1 cellular context compared by ENCODE assay signal in the genomic region with DNA sequence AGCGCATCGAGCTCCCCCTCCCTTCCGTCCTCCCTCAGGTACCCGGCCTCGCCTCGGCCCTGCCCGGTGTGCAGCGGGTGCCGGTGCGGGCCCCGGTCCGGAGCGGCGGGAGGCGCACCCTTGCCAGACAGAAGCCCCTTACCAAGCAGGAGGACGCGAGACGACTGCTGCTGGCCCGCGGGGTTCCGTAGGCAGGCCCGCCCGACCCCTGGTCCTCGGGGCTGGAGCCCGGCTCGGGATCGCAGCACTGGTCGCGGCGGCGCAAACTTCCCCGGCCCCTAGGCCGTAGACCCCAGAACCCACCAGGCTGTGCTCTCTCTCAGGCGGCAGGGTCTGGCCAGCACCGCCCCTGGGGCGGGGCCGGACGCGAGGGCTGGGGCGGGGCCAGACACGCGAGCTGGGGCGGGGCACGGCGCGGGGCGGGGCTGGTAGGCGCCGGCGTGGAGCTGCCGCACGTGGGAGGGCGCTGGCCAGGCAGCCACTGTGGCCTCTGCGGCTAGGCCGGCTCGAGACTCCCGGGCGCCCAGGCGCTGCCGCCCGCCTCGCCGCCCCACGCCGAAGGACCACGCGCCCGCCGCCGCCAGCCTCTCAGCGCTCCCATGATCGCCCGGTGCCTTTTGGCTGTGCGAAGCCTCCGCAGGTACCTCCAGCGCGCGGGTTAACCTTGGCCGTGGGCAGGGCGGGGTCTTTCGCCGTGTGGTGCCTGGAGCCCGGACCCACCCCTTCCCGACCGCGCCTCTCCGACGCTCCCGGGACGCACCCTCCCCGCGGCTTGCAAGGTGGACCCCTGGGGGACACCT.
TF ChIP-seq lines count a peak whose summit lies in the region.

NLN (plus strand) TSS at position 431 of the 800 bp plus-strand sequence; CDS start at position 600, 169 bp downstream.
SGTB (minus strand) TSS at position 335 of the 800 bp plus-strand sequence. CDS start 1,302 bp downstream, outside the sequence.

TF ChIP-seq in HepG2, 621 proteins besides CTCF, POLR2A, EP300 and RAD21 (continued from another document and continues in another):
- TF ChIP-seq AHDC1 (CRISPR knock-in tag; IDR thresholded peaks at IDR 0.05; ENCODE audit: borderline replicate concordance) (0 out of 2 replicates have a peak, but pooled peaks have one; percentile 6), ZBTB21 (CRISPR knock-in tag; IDR thresholded peaks at IDR 0.05) (no peak), ZNF484 (CRISPR knock-in tag; IDR thresholded peaks at IDR 0.05; ENCODE audit: borderline replicate concordance, low read depth) (no peak), MED8 (CRISPR knock-in tag; IDR thresholded peaks at IDR 0.05; ENCODE audit: insufficient replicate concordance) (no peak), RFX1 (IDR thresholded peaks at IDR 0.05) (no peak), CREB1 (IDR thresholded peaks at IDR 0.05) (no peak), CREB1 (CRISPR knock-in tag; IDR thresholded peaks at IDR 0.05) (no peak), ETV6 (CRISPR knock-in tag; conservative IDR thresholded peaks at IDR 0.05) (0 out of 2 replicates have a peak, but pooled peaks have one; percentile 22), MBNL3 (CRISPR knock-in tag; conservative IDR thresholded peaks at IDR 0.05) (no peak), ZNF670 (CRISPR knock-in tag; IDR thresholded peaks at IDR 0.05; ENCODE audit: borderline replicate concordance) (0 out of 2 replicates have a peak, but pooled peaks have one; percentile 79), NR2F2 (IDR thresholded peaks at IDR 0.05; ENCODE audit: borderline replicate concordance, low read depth) (no peak), ZKSCAN8 (CRISPR knock-in tag; IDR thresholded peaks at IDR 0.05; ENCODE audit: borderline replicate concordance) (no peak), ZKSCAN1 (IDR thresholded peaks at IDR 0.05; ENCODE audit: low read length) (no peak), ZNF326 (CRISPR knock-in tag; IDR thresholded peaks at IDR 0.05; ENCODE audit: borderline replicate concordance) (no peak), ZKSCAN5 (CRISPR knock-in tag; IDR thresholded peaks at IDR 0.05) (no peak), ARNT (IDR thresholded peaks at IDR 0.05) (no peak), YY1 (IDR thresholded peaks at IDR 0.05; ENCODE audit: insufficient read depth, insufficient replicate concordance, low read depth, low read length) (no peak), SMC3 (IDR thresholded peaks at IDR 0.05; ENCODE audit: low read length) (no peak), KIAA2018 (CRISPR knock-in tag; IDR thresholded peaks at IDR 0.05; ENCODE audit: borderline replicate concordance) (no peak), ZNF296 (CRISPR knock-in tag; conservative IDR thresholded peaks at IDR 0.05) (no peak), ZNF329 (CRISPR knock-in tag; IDR thresholded peaks at IDR 0.05; ENCODE audit: low read depth) (no peak; the same call in 1 of the 2 replicates), KDM2A (CRISPR knock-in tag; IDR thresholded peaks at IDR 0.05; ENCODE audit: borderline replicate concordance, low read depth) (no peak; the same call in none of the 2 replicates), FOXO1 (CRISPR knock-in tag; IDR thresholded peaks at IDR 0.05) (no peak), POLR2AphosphoS2 (IDR thresholded peaks at IDR 0.05; ENCODE audit: low read depth, low read length) (no peak), PHB2 (IDR thresholded peaks at IDR 0.05; ENCODE audit: partially characterized antibody) (no peak), ZNF547 (CRISPR knock-in tag; IDR thresholded peaks at IDR 0.05) (no peak; the same call in 1 of the 2 replicates), HNF4A (CRISPR knock-in tag; IDR thresholded peaks at IDR 0.05) (no peak), CEBPB (IDR thresholded peaks at IDR 0.05; ENCODE audit: borderline replicate concordance, low read depth, low read length) (no peak), SUZ12 (IDR thresholded peaks at IDR 0.05; ENCODE audit: low read depth, low read length) (no peak), RNF2 (conservative IDR thresholded peaks at IDR 0.05; ENCODE audit: low read depth) (no peak), MEIS1 (CRISPR knock-in tag; IDR thresholded peaks at IDR 0.05; ENCODE audit: borderline replicate concordance) (0 out of 2 replicates have a peak, but pooled peaks have one; percentile 70), ZNF674 (CRISPR knock-in tag; IDR thresholded peaks at IDR 0.05; ENCODE audit: low read depth) (no peak), ADNP (CRISPR knock-in tag; IDR thresholded peaks at IDR 0.05) (no peak), ZNF431 (CRISPR knock-in tag; IDR thresholded peaks at IDR 0.05; ENCODE audit: borderline replicate concordance, low read depth) (no peak; the same call in 1 of the 2 replicates), CAMTA2 (CRISPR knock-in tag; IDR thresholded peaks at IDR 0.05; ENCODE audit: borderline replicate concordance) (no peak), HNRNPLL (IDR thresholded peaks at IDR 0.05; ENCODE audit: low read depth, low read length, poor library complexity, severe bottlenecking) (no peak), ZNF367 (CRISPR knock-in tag; IDR thresholded peaks at IDR 0.05; ENCODE audit: borderline replicate concordance) (no peak; the same call in 1 of the 2 replicates), DNMT1 (CRISPR knock-in tag; IDR thresholded peaks at IDR 0.05) (no peak), ATF4 (CRISPR knock-in tag; IDR thresholded peaks at IDR 0.05) (no peak)
- TF ChIP-seq, protein P1, sequence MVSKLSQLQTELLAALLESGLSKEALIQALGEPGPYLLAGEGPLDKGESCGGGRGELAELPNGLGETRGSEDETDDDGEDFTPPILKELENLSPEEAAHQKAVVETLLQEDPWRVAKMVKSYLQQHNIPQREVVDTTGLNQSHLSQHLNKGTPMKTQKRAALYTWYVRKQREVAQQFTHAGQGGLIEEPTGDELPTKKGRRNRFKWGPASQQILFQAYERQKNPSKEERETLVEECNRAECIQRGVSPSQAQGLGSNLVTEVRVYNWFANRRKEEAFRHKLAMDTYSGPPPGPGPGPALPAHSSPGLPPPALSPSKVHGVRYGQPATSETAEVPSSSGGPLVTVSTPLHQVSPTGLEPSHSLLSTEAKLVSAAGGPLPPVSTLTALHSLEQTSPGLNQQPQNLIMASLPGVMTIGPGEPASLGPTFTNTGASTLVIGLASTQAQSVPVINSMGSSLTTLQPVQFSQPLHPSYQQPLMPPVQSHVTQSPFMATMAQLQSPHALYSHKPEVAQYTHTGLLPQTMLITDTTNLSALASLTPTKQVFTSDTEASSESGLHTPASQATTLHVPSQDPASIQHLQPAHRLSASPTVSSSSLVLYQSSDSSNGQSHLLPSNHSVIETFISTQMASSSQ (IDR thresholded peaks at IDR 0.05; ENCODE audit: low read depth): no peak
- TF ChIP-seq, protein P1 (CRISPR knock-in tag; IDR thresholded peaks at IDR 0.05; ENCODE audit: borderline replicate concordance): peak; percentile 55; the same call in 1 of the 2 replicates
